In the genomic region with DNA sequence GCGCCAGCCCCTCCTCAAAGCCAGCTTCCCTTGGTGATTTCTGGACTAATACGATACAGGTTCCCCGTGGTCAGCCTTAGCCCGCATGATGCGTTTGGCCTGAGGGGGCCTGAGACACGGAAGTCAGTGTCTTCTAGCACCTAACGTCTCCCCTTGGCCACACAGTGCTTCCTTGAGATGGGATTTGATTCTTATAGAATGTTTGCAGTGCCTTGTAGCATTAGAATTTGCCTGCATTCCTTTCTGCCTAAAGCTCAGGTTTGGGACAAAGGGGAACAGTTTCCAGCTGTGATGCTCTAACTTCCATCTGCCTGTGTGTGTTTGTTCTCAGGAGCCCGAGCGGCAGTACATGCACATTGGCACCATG, we compare ENCODE assay signal across 1 cellular context.
A peak's percentile ranks its signal among the peaks of the same experiment; 100 is the strongest.
TF ChIP-seq lines count a peak whose summit lies in the region.

No MANE protein-coding gene starts in this region.

TF ChIP-seq in WTC11, 78 proteins besides CTCF, POLR2A, EP300 and RAD21 (continued from another document):
- TF ChIP-seq HMGA2 (CRISPR knock-in tag; IDR thresholded peaks at IDR 0.05), result no peak
- TF ChIP-seq FOXP1 (CRISPR knock-in tag; IDR thresholded peaks at IDR 0.05; ENCODE audit: borderline replicate concordance), result 0 out of 2 replicates have a peak, but pooled peaks have one; percentile 27
- no peak for TF ChIP-seq NFATC4 (CRISPR knock-in tag; IDR thresholded peaks at IDR 0.05)
- TF ChIP-seq TEAD1 (CRISPR knock-in tag; IDR thresholded peaks at IDR 0.05), result no peak
- TF ChIP-seq RORB (CRISPR knock-in tag; IDR thresholded peaks at IDR 0.05), result no peak
- TF ChIP-seq SMAD3 (CRISPR knock-in tag; IDR thresholded peaks at IDR 0.05; ENCODE audit: borderline replicate concordance), result no peak
